1 cellular context compared by ENCODE assay signal in the genomic region with DNA sequence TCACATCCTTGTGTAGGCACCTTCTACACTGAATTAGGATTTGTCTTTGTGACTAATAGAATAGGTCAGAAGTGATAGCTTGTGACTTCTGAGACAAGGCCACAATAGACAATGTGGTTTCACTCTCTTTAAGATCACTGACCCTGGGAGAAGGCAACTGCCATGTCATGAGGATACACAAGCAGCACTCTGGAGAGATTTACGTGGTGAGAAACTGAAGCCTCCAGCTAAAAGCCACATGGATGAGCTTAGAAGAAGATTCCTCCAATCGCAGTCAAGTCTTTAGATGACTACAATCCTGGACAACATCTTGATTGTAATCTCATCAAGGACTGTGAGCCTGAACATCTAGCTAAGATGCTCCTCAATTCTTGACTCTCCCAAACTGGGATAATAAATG.
TF ChIP-seq lines count a peak whose summit lies in the region.

No MANE protein-coding gene starts in this region.

TF ChIP-seq in GM23338, 12 proteins besides CTCF, POLR2A, EP300 and RAD21:
- TF ChIP-seq, protein P1, sequence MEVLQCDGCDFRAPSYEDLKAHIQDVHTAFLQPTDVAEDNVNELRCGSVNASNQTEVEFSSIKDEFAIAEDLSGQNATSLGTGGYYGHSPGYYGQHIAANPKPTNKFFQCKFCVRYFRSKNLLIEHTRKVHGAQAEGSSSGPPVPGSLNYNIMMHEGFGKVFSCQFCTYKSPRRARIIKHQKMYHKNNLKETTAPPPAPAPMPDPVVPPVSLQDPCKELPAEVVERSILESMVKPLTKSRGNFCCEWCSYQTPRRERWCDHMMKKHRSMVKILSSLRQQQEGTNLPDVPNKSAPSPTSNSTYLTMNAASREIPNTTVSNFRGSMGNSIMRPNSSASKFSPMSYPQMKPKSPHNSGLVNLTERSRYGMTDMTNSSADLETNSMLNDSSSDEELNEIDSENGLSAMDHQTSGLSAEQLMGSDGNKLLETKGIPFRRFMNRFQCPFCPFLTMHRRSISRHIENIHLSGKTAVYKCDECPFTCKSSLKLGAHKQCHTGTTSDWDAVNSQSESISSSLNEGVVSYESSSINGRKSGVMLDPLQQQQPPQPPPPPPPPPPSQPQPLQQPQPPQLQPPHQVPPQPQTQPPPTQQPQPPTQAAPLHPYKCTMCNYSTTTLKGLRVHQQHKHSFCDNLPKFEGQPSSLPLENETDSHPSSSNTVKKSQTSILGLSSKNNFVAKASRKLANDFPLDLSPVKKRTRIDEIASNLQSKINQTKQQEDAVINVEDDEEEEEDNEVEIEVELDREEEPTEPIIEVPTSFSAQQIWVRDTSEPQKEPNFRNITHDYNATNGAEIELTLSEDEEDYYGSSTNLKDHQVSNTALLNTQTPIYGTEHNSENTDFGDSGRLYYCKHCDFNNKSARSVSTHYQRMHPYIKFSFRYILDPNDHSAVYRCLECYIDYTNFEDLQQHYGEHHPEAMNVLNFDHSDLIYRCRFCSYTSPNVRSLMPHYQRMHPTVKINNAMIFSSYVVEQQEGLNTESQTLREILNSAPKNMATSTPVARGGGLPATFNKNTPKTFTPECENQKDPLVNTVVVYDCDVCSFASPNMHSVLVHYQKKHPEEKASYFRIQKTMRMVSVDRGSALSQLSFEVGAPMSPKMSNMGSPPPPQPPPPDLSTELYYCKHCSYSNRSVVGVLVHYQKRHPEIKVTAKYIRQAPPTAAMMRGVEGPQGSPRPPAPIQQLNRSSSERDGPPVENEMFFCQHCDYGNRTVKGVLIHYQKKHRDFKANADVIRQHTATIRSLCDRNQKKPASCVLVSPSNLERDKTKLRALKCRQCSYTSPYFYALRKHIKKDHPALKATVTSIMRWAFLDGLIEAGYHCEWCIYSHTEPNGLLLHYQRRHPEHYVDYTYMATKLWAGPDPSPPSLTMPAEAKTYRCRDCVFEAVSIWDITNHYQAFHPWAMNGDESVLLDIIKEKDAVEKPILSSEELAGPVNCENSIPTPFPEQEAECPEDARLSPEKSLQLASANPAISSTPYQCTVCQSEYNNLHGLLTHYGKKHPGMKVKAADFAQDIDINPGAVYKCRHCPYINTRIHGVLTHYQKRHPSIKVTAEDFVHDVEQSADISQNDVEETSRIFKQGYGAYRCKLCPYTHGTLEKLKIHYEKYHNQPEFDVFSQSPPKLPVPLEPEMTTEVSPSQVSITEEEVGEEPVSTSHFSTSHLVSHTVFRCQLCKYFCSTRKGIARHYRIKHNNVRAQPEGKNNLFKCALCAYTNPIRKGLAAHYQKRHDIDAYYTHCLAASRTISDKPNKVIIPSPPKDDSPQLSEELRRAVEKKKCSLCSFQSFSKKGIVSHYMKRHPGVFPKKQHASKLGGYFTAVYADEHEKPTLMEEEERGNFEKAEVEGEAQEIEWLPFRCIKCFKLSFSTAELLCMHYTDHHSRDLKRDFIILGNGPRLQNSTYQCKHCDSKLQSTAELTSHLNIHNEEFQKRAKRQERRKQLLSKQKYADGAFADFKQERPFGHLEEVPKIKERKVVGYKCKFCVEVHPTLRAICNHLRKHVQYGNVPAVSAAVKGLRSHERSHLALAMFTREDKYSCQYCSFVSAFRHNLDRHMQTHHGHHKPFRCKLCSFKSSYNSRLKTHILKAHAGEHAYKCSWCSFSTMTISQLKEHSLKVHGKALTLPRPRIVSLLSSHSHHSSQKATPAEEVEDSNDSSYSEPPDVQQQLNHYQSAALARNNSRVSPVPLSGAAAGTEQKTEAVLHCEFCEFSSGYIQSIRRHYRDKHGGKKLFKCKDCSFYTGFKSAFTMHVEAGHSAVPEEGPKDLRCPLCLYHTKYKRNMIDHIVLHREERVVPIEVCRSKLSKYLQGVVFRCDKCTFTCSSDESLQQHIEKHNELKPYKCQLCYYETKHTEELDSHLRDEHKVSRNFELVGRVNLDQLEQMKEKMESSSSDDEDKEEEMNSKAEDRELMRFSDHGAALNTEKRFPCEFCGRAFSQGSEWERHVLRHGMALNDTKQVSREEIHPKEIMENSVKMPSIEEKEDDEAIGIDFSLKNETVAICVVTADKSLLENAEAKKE (CRISPR knock-in tag; IDR thresholded peaks at IDR 0.05) = no peak
- TF ChIP-seq, protein P2, sequence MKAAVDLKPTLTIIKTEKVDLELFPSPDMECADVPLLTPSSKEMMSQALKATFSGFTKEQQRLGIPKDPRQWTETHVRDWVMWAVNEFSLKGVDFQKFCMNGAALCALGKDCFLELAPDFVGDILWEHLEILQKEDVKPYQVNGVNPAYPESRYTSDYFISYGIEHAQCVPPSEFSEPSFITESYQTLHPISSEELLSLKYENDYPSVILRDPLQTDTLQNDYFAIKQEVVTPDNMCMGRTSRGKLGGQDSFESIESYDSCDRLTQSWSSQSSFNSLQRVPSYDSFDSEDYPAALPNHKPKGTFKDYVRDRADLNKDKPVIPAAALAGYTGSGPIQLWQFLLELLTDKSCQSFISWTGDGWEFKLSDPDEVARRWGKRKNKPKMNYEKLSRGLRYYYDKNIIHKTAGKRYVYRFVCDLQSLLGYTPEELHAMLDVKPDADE (IDR thresholded peaks at IDR 0.05) = no peak
- no peak for TF ChIP-seq ZNF331 (CRISPR knock-in tag; IDR thresholded peaks at IDR 0.05; ENCODE audit: low read depth)
- no peak for TF ChIP-seq NANOG (IDR thresholded peaks at IDR 0.05; ENCODE audit: borderline replicate concordance)
- no peak for TF ChIP-seq ZNF114 (CRISPR knock-in tag; IDR thresholded peaks at IDR 0.05)
